In the genomic region with DNA sequence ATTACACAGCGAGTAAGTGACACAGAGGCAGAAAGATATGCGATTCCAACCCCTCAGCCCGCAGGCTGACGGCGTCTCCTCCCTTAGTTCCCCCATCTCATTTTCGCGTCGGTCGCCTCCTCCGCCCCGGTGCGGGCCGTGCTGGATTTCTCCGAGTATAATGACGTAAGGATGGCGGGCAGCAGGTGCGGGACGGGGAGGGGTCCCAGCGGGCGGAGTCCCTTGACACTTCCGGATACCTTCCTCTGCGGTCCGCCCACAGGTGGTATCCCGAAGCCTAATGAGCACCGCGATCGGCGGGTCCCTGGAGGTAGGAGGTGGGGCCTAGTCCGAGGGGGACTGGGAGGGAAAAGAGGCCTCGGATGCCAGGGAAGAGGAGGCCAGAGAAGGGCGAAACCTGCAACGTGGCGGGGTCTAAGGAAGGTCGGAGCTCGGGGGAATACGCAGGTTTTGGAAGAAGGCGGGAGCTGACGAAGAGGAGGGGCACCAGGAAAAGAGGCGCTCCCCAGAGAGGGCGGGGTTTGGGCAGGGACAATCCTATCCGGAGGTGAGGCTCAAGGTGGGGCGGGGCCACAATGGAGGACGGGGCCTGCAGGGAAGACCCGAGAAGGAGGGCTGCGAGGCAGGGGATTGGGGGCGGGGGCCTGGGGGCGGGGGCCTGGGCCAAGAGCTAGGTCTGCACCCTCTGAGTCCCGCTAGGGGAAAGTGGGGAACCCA, we compare ENCODE assay signal across 8 cellular contexts. TPM values are rescaled to one million over a fixed set of nuclear protein-coding genes. Genes with fewer than 3 reads are reported as not detected.
A peak's percentile ranks its signal among the peaks of the same experiment; 100 is the strongest.
DNase-seq lines count a peak whose midpoint lies in the region; ATAC-seq and TF ChIP-seq lines count a peak whose summit lies in the region.

No MANE protein-coding gene starts in this region.

- H3K9me3 Mint-ChIP-seq in CD4-positive, alpha-beta T cell, result no peaks in the 10 kb centered on the region
- no peaks in the 10 kb centered on the region for H3K9me3 Mint-ChIP-seq in activated T-helper 17 cell treated with anti-CD3 and anti-CD28 coated beads, Interleukin-2, amount 50 U/mL, for 72 hours
- peaks cover 1% of the 10 kb centered on the region for H3K9me3 Mint-ChIP-seq in glutamatergic neuron (ENCODE audit: unreplicated experiment)

- H3K4me3 Mint-ChIP-seq in CD4-positive, alpha-beta T cell, result peak overlapping the region; percentile 92
- H3K4me3 Mint-ChIP-seq in activated T-helper 17 cell treated with anti-CD3 and anti-CD28 coated beads, Interleukin-2, amount 50 U/mL, for 72 hours, result peak overlapping the region; percentile 89
- peak overlapping the region; percentile 86 for H3K4me3 Mint-ChIP-seq in glutamatergic neuron (ENCODE audit: unreplicated experiment)

- no peak overlapping the region for H3K27ac ChIP-seq in CD4-positive, alpha-beta T cell (ENCODE audit: low read depth, low read length)
- H3K27ac ChIP-seq in OCI-LY3 (ENCODE audit: low read length), result peak overlapping the region; percentile 77

- H4K20me1 ChIP-seq in OCI-LY3 (ENCODE audit: insufficient read depth, low read length), result no peaks in the 10 kb centered on the region

- peak; percentile 58 for ATAC-seq in CD4-positive, alpha-beta T cell (ENCODE audit: poor library complexity)
- ATAC-seq in GM19438 (IDR thresholded peaks at IDR 0.05; ENCODE audit: low read depth, unreplicated experiment), result peak; percentile 83
- peak; percentile 61 for ATAC-seq in HG03521 (IDR thresholded peaks at IDR 0.05; ENCODE audit: unreplicated experiment)
- peak; percentile 94 for ATAC-seq in activated T-helper 17 cell treated with anti-CD3 and anti-CD28 coated beads, Interleukin-2, amount 50 U/mL, for 72 hours (replicated peaks)

- intact Hi-C loops in CD4-positive, alpha-beta T cell (cut with DNase I, micrococcal nuclease), result no loop called here

- H3K4me2 ChIP-seq in OCI-LY3 (ENCODE audit: low read length), result peak overlapping the region; percentile 89

- H3K27me3 Mint-ChIP-seq in CD4-positive, alpha-beta T cell, result peaks cover 69% of the 10 kb centered on the region
- peaks cover 22% of the 10 kb centered on the region for H3K27me3 Mint-ChIP-seq in activated T-helper 17 cell treated with anti-CD3 and anti-CD28 coated beads, Interleukin-2, amount 50 U/mL, for 72 hours
- peaks cover 4% of the 10 kb centered on the region for H3K27me3 Mint-ChIP-seq in glutamatergic neuron (ENCODE audit: unreplicated experiment)

- no peak overlapping the region for H3K27ac Mint-ChIP-seq in CD4-positive, alpha-beta T cell
- H3K27ac Mint-ChIP-seq in activated T-helper 17 cell treated with anti-CD3 and anti-CD28 coated beads, Interleukin-2, amount 50 U/mL, for 72 hours, result peak overlapping the region; percentile 47
- H3K27ac Mint-ChIP-seq in glutamatergic neuron (ENCODE audit: unreplicated experiment), result no peak overlapping the region

- peaks cover 18% of the 10 kb centered on the region for H3K4me1 Mint-ChIP-seq in CD4-positive, alpha-beta T cell (ENCODE audit: low read depth)
- no peaks in the 10 kb centered on the region for H3K4me1 Mint-ChIP-seq in activated T-helper 17 cell treated with anti-CD3 and anti-CD28 coated beads, Interleukin-2, amount 50 U/mL, for 72 hours
- H3K4me1 Mint-ChIP-seq in glutamatergic neuron (ENCODE audit: low read depth, unreplicated experiment), result no peaks in the 10 kb centered on the region

- TF ChIP-seq CTCF in CD4-positive, alpha-beta T cell (IDR thresholded peaks at IDR 0.05), result no peak
- TF ChIP-seq CTCF in OCI-LY3 (IDR thresholded peaks at IDR 0.05; ENCODE audit: low read depth, low read length), result no peak
- no peak for TF ChIP-seq CTCF in glutamatergic neuron (IDR thresholded peaks at IDR 0.05; ENCODE audit: partially characterized antibody, unreplicated experiment)

- DNase-seq in CD4-positive, alpha-beta T cell, result peak in 9 of 10 experiments; percentile 11 to 65 (median 42)
- DNase-seq in glutamatergic neuron (peak; percentile 72), retina (peak; percentile 61), middle frontal gyrus (ENCODE audit: extremely low spot score, low spot score) (no peak)

- no peaks in the 10 kb centered on the region for H3K36me3 Mint-ChIP-seq in CD4-positive, alpha-beta T cell (ENCODE audit: low read depth)
- H3K36me3 Mint-ChIP-seq in activated T-helper 17 cell treated with anti-CD3 and anti-CD28 coated beads, Interleukin-2, amount 50 U/mL, for 72 hours (ENCODE audit: low read depth), result no peaks in the 10 kb centered on the region
- H3K36me3 Mint-ChIP-seq in glutamatergic neuron (ENCODE audit: unreplicated experiment), result no peaks in the 10 kb centered on the region

- no peaks in the 10 kb centered on the region for H3K79me2 ChIP-seq in OCI-LY3 (ENCODE audit: low read length)

- H3K36me3 ChIP-seq in OCI-LY3 (replicated peaks; ENCODE audit: low read depth, low read length), result no peaks in the 10 kb centered on the region

- H3K9me3 ChIP-seq in CD4-positive, alpha-beta T cell (ENCODE audit: control insufficient read depth, low read length), result no peaks in the 10 kb centered on the region
- no peaks in the 10 kb centered on the region for H3K9me3 ChIP-seq in OCI-LY3 (ENCODE audit: insufficient read depth, low read length)

- H3K4me3 ChIP-seq in OCI-LY3 (ENCODE audit: low read length), result peak overlapping the region; percentile 83

- H3K4me1 ChIP-seq in OCI-LY3 (ENCODE audit: low read length), result peaks cover 13% of the 10 kb centered on the region

- peak overlapping the region; percentile 80 for H3K9ac ChIP-seq in OCI-LY3 (ENCODE audit: low read length)

- POLR2A ChIA-PET in CD4-positive, alpha-beta T cell (lab: Charles Lee), result interaction anchor here (0.6 to 1.5 kb wide), 6 partner anchors 17 to 1001 kb away, joined by 3 to 5 read pairs (median 3); partner anchors contain the start of genes ZKSCAN4 and ZNF184

- CTCF ChIA-PET in CD4-positive, alpha-beta T cell (lab: Charles Lee), result interaction anchor here (0.6 to 1.4 kb wide), 5 partner anchors 14 to 1258 kb away, joined by 3 to 7 read pairs (median 3); no protein-coding TSS in a partner anchor

- peak overlapping the region; percentile 37; the same call in 1 of the 2 replicates for H2AFZ ChIP-seq in OCI-LY3 (ENCODE audit: low read depth, low read length)

- peaks cover 59% of the 10 kb centered on the region for H3K27me3 ChIP-seq in CD4-positive, alpha-beta T cell (ENCODE audit: control insufficient read depth, insufficient read depth, low read length)
- H3K27me3 ChIP-seq in OCI-LY3 (ENCODE audit: low read depth, low read length), result no peaks in the 10 kb centered on the region

RNA-seq across cellular contexts. Expression of gene PRSS16, which starts 3.6 kb away (rescaled TPM):
- under 1 TPM; 0.69 to 0.98 TPM for total RNA-seq in CD4-positive, alpha-beta T cell
- 1 to 10 TPM; 1.8 to 2.6 TPM for total RNA-seq in activated T-helper 17 cell treated with anti-CD3 and anti-CD28 coated beads, Interleukin-2, amount 50 U/mL, for 72 hours
- 0.64 TPM for total RNA-seq in glutamatergic neuron (ENCODE audit: unreplicated experiment)
